In genomic region chr9:89317282-89317681, GRCh38 we compare ENCODE assay signal across 9 cellular contexts. TPM values are rescaled to one million over a fixed set of nuclear protein-coding genes. Genes with fewer than 3 reads are reported as not detected.
DNase-seq lines count a peak whose midpoint lies in the region; ATAC-seq and TF ChIP-seq lines count a peak whose summit lies in the region.
"Had no signal": no experiment of that assay in that cellular context is flagged by ENCODE, and none has a peak within 500 bp of the region (broad histone marks: within the 10 kb centered on the region; RNA-seq: fewer than 3 reads in every experiment).

No MANE protein-coding gene starts in this region.

- peaks cover 41% of the 10 kb centered on the region for H3K36me3 Mint-ChIP-seq in CD8-positive, alpha-beta T cell
- peaks cover 46 to 62% of the 10 kb centered on the region in 2 donors for H3K36me3 Mint-ChIP-seq in activated naive CD4-positive, alpha-beta T cell treated with anti-CD3 and anti-CD28 coated beads, Interleukin-2, amount 50 U/mL, for 72 hours

- peak overlapping the region; percentile 82 for H3K4me3 ChIP-seq in CD8-positive, alpha-beta T cell (ENCODE audit: low read depth, low read length)
- H3K4me3 ChIP-seq in muscle layer of duodenum (ENCODE audit: low read depth in 1 of 2, low read length in 2 of 2) = peak overlapping the region in 1 of 2 donors; percentile 72

- no peak for ATAC-seq in CD8-positive, alpha-beta T cell
- no peak for ATAC-seq in activated naive CD4-positive, alpha-beta T cell treated with anti-CD3 and anti-CD28 coated beads, Interleukin-2, amount 50 U/mL, for 72 hours
- ATAC-seq in GM21447 (IDR thresholded peaks at IDR 0.05; ENCODE audit: unreplicated experiment) (no peak), HG02840 (IDR thresholded peaks at IDR 0.05; ENCODE audit: low FRiP score, unreplicated experiment) (no peak), HG03095 (IDR thresholded peaks at IDR 0.05; ENCODE audit: unreplicated experiment) (no peak)

- peak overlapping the region; percentile 92 for H3K27ac Mint-ChIP-seq in CD8-positive, alpha-beta T cell
- H3K27ac Mint-ChIP-seq in activated naive CD4-positive, alpha-beta T cell treated with anti-CD3 and anti-CD28 coated beads, Interleukin-2, amount 50 U/mL, for 72 hours = peak overlapping the region; percentile 93 to 95

- POLR2A ChIA-PET in CD8-positive, alpha-beta T cell (lab: Charles Lee) = no interaction called here

- no peak for TF ChIP-seq CTCF in CD8-positive, alpha-beta T cell (IDR thresholded peaks at IDR 0.05)

- no peaks in the 10 kb centered on the region for H3K9me3 Mint-ChIP-seq in CD8-positive, alpha-beta T cell
- no peaks in the 10 kb centered on the region for H3K9me3 Mint-ChIP-seq in activated naive CD4-positive, alpha-beta T cell treated with anti-CD3 and anti-CD28 coated beads, Interleukin-2, amount 50 U/mL, for 72 hours

- peak overlapping the region; percentile 99 for H3K27ac ChIP-seq in CD8-positive, alpha-beta T cell (ENCODE audit: low read depth, low read length)
- peak overlapping the region; percentile 98 for H3K27ac ChIP-seq in muscle layer of duodenum (ENCODE audit: low read length)

- H3K4me3 Mint-ChIP-seq in CD8-positive, alpha-beta T cell = peak overlapping the region; percentile 81

- intact Hi-C loops in CD8-positive, alpha-beta T cell (cut with DNase I, micrococcal nuclease) = loop anchor here in 1 of 2 experiments (5.0 kb wide), 1 partner anchor 105 kb away; no protein-coding TSS in a partner anchor

- DNase-seq in CD8-positive, alpha-beta T cell = no peak
- DNase-seq in HT1080 (ENCODE audit: low read depth) = peak; percentile 5
- DNase-seq in activated naive CD4-positive, alpha-beta T cell treated with anti-CD3 and anti-CD28 coated beads, Interleukin-2, amount 50 U/mL, for 72 hours (ENCODE audit: low spot score in 2 of 2) = no peak
- DNase-seq in effector CD4-positive, alpha-beta T cell = no peak
- DNase-seq: NCI-H2029 treated with DMSO at 0.1 percent for 48 hours had no signal

- H3K4me1 Mint-ChIP-seq in CD8-positive, alpha-beta T cell (ENCODE audit: low read depth) = peaks cover 54% of the 10 kb centered on the region

- CTCF ChIA-PET in CD8-positive, alpha-beta T cell (lab: Charles Lee) = interaction anchor here (1.1 kb wide), 1 partner anchor 112 kb away, joined by 3 read pairs; no protein-coding TSS in a partner anchor

- H3K27me3 Mint-ChIP-seq in CD8-positive, alpha-beta T cell (ENCODE audit: low read depth) = no peaks in the 10 kb centered on the region

- peaks cover 38% of the 10 kb centered on the region for H3K4me1 ChIP-seq in CD8-positive, alpha-beta T cell (ENCODE audit: insufficient read depth, low read length)
- peaks cover 9 to 19% of the 10 kb centered on the region in 2 donors for H3K4me1 ChIP-seq in muscle layer of duodenum (ENCODE audit: control insufficient read depth in 1 of 2, insufficient read depth in 2 of 2, low read length in 2 of 2)

- H3K27me3 ChIP-seq in CD8-positive, alpha-beta T cell (ENCODE audit: insufficient read depth, low read length) = no peaks in the 10 kb centered on the region
- H3K27me3 ChIP-seq in muscle layer of duodenum (ENCODE audit: low read depth, low read length) = no peaks in the 10 kb centered on the region

- H3K9me3 ChIP-seq in CD8-positive, alpha-beta T cell (ENCODE audit: low read length) = no peaks in the 10 kb centered on the region
- no peaks in the 10 kb centered on the region for H3K9me3 ChIP-seq in muscle layer of duodenum (ENCODE audit: control insufficient read depth in 1 of 2, low read length in 2 of 2)

- peaks cover 4% of the 10 kb centered on the region for H3K36me3 ChIP-seq in CD8-positive, alpha-beta T cell (ENCODE audit: insufficient read depth, low read length)
- H3K36me3 ChIP-seq in muscle layer of duodenum (ENCODE audit: control insufficient read depth in 1 of 2, insufficient read depth in 2 of 2, low read length in 2 of 2) = peaks cover 0 to 6% of the 10 kb centered on the region in 2 donors

RNA-seq across cellular contexts. Expression of gene SECISBP2, which starts 1.0 kb away (rescaled TPM):
- total RNA-seq in CD8-positive, alpha-beta T cell = 10 to 100 TPM; 90.2 to 92.1 TPM
- 21.8 and 24.2 TPM in 2 replicates for total RNA-seq in HT1080 (2014; rRNA removed; shearing (Covaris generic))
- polyA plus RNA-seq in HT1080 (2015; cell fraction: cytosol; rRNA removed) = 26.2 and 34.1 TPM in 2 replicates
- polyA plus RNA-seq in HT1080 (2015; cell fraction: nucleus; rRNA removed) = 61.0 and 64.9 TPM in 2 replicates
- total RNA-seq in activated naive CD4-positive, alpha-beta T cell treated with anti-CD3 and anti-CD28 coated beads, Interleukin-2, amount 50 U/mL, for 72 hours = 10 to 100 TPM; 42.8 to 52.0 TPM

RNA-seq across cellular contexts. Expression of gene CKS2, which starts 6.3 kb away (rescaled TPM):
- total RNA-seq in CD8-positive, alpha-beta T cell = 1 to 10 TPM; 8.4 to 9.3 TPM
- 370 and 380 TPM in 2 replicates for total RNA-seq in HT1080 (2014; rRNA removed; shearing (Covaris generic))
- polyA plus RNA-seq in HT1080 (2015; cell fraction: cytosol; rRNA removed) = 360 and 373 TPM in 2 replicates
- polyA plus RNA-seq in HT1080 (2015; cell fraction: nucleus; rRNA removed) = 152 and 158 TPM in 2 replicates
- 100 to 1,000 TPM; 202 to 384 TPM for total RNA-seq in activated naive CD4-positive, alpha-beta T cell treated with anti-CD3 and anti-CD28 coated beads, Interleukin-2, amount 50 U/mL, for 72 hours

Comparison
In these comparisons a context has a peak if more than half of its experiments do, and no peak if none do; other contexts are left out.
1. RNA of gene CKS2, which starts 6.3 kb away (total RNA-seq): 202 to 384 TPM in activated naive CD4-positive, alpha-beta T cell treated with anti-CD3 and anti-CD28 coated beads, Interleukin-2, amount 50 U/mL, for 72 hours and 370 to 380 TPM in HT1080; 8.4 to 9.3 TPM in CD8-positive, alpha-beta T cell; every median in the first group is over 10 times any median in the second.